36 cellular contexts compared by ENCODE assay signal in genomic region chr2:170671079-170671478, GRCh38. TPM values are rescaled to one million over a fixed set of nuclear protein-coding genes. Genes with fewer than 3 reads are reported as not detected.
"Had no signal": no experiment of that assay in that cellular context is flagged by ENCODE, and none has a peak within 500 bp of the region (broad histone marks: within the 10 kb centered on the region; RNA-seq: fewer than 3 reads in every experiment).

No MANE protein-coding gene starts in this region.

- DNase-seq: Karpas-422, Kasumi-1, MG63, MM.1S, MV-4-11, NCI-H1048, NCI-H1092, NCI-H1092 treated with DMSO at 0.1 percent for 48 hours, NCI-H1105, NCI-H1105 treated with DMSO at 0.1 percent for 48 hours, NCI-H1417, NCI-H1417 treated with DMSO at 0.1 percent for 48 hours, NCI-H1436, NCI-H1436 treated with DMSO at 0.1 percent for 48 hours, NCI-H146, NCI-H1694, NCI-H1694 treated with DMSO at 0.1 percent for 48 hours, NCI-H187, NCI-H187 treated with DMSO at 0.1 percent for 48 hours, NCI-H1930, NCI-H2029, NCI-H2029 treated with DMSO at 0.1 percent for 48 hours, NCI-H2081, NCI-H2081 treated with DMSO at 0.1 percent for 48 hours, NCI-H2107, NCI-H2171, NCI-H2171 treated with DMSO at 0.1 percent for 48 hours, NCI-H2227 treated with DMSO at 0.1 percent for 48 hours, NCI-H226, NCI-H345, NCI-H446, NCI-H446 treated with DMSO at 0.1 percent for 48 hours, NCI-H510A, NCI-H510A treated with DMSO at 0.1 percent for 48 hours had no signal

- H3K27me3 ChIP-seq: MG63 had no signal

- H3K4me3 ChIP-seq: MG63 had no signal

- H3K9me3 ChIP-seq: MG63 had no signal

- H3K36me3 ChIP-seq: MG63 had no signal

RNA-seq across cellular contexts. Expression of gene SP5, which starts 44.1 kb away (rescaled TPM):
- total RNA-seq: LHCN-M2, MCF 10A had no signal
